ENCODE assay signal across 9 cellular contexts in genomic region chr13:51895906-51896888, GRCh38. TPM values are rescaled to one million over a fixed set of nuclear protein-coding genes. Genes with fewer than 3 reads are reported as not detected.
DNase-seq lines count a peak whose midpoint lies in the region; ATAC-seq and TF ChIP-seq lines count a peak whose summit lies in the region.
"Had no signal": no experiment of that assay in that cellular context is flagged by ENCODE, and none has a peak within 500 bp of the region (broad histone marks: within the 10 kb centered on the region; RNA-seq: fewer than 3 reads in every experiment).

No MANE protein-coding gene starts in this region.

- no peaks in the 10 kb centered on the region for H3K9me3 ChIP-seq in OCI-LY7 (ENCODE audit: low read length)

- no TSS peak for BruUV-seq in OCI-LY7 (replicated peaks; lab: Mats Ljungman, UMichigan)

- H2AFZ ChIP-seq in OCI-LY7 (ENCODE audit: low read length), result no peak overlapping the region
- H2AFZ ChIP-seq: parathyroid adenoma had no signal

- H3K9me2 ChIP-seq in OCI-LY7 (ENCODE audit: insufficient read depth, low read length), result no peaks in the 10 kb centered on the region

- H3K4me1 ChIP-seq in OCI-LY7 (ENCODE audit: insufficient read depth, low read length, poor library complexity, severe bottlenecking), result no peaks in the 10 kb centered on the region
- H3K4me1 ChIP-seq: parathyroid adenoma had no signal

- ATAC-seq in HG03045 (IDR thresholded peaks at IDR 0.05; ENCODE audit: unreplicated experiment) (peak; percentile 61), left cardiac atrium (peak; percentile 85 to 89)

- no peak overlapping the region for H3K4me3 Mint-ChIP-seq in activated naive CD8-positive, alpha-beta T cell treated with anti-CD3 and anti-CD28 coated beads for 36 hours

- POLR2A ChIA-PET in OCI-LY7 (lab: Charles Lee), result interaction anchor here (0.5 kb wide), 1 partner anchor 451 kb away, joined by 5 read pairs; no protein-coding TSS in a partner anchor

- peak; percentile 87 for TF ChIP-seq CTCF in OCI-LY7 (conservative IDR thresholded peaks at IDR 0.05; ENCODE audit: low read length)
- peak; percentile 95 for TF ChIP-seq CTCF in retinal pigment epithelial cell (conservative IDR thresholded peaks at IDR 0.05; ENCODE audit: low read depth, low read length)

- no peaks in the 10 kb centered on the region for H3K4me1 Mint-ChIP-seq in activated naive CD8-positive, alpha-beta T cell treated with anti-CD3 and anti-CD28 coated beads for 36 hours

- peak; percentile 49 for DNase-seq in 8988T
- peak; percentile 88 for DNase-seq in GM03348 (ENCODE audit: low spot score)
- peak; percentile 61 for DNase-seq in OCI-LY7 (ENCODE audit: low spot score)
- DNase-seq in activated naive CD8-positive, alpha-beta T cell treated with anti-CD3 and anti-CD28 coated beads for 36 hours, result peak; percentile 33
- DNase-seq in left cardiac atrium, result peak; percentile 48
- DNase-seq in retinal pigment epithelial cell (ENCODE audit: low read depth), result no peak
- no peak for DNase-seq in T1000 (lab: John Stamatoyannopoulos, UW)

- H3K79me2 ChIP-seq in OCI-LY7 (ENCODE audit: insufficient read depth, low read depth, low read length), result no peaks in the 10 kb centered on the region
- H3K79me2 ChIP-seq: parathyroid adenoma had no signal

- H3K4me3 ChIP-seq in OCI-LY7 (ENCODE audit: low read depth, low read length, poor library complexity, severe bottlenecking) (no peak overlapping the region), retinal pigment epithelial cell (ENCODE audit: low read length) (no peak overlapping the region)

- no peaks in the 10 kb centered on the region for H3K36me3 Mint-ChIP-seq in activated naive CD8-positive, alpha-beta T cell treated with anti-CD3 and anti-CD28 coated beads for 36 hours

- no peaks in the 10 kb centered on the region for H3K9me3 Mint-ChIP-seq in activated naive CD8-positive, alpha-beta T cell treated with anti-CD3 and anti-CD28 coated beads for 36 hours

- peaks cover 3% of the 10 kb centered on the region for H3K27me3 Mint-ChIP-seq in activated naive CD8-positive, alpha-beta T cell treated with anti-CD3 and anti-CD28 coated beads for 36 hours

- intact Hi-C loops in OCI-LY7 (cut with micrococcal nuclease; ENCODE audit: unreplicated experiment), result loop anchor here (2.0 kb wide), 2 partner anchors 231 to 305 kb away; no protein-coding TSS in a partner anchor
- intact Hi-C loops in left cardiac atrium (cut with DNase I), result loop anchor here (2.0 to 10.0 kb wide), 3 partner anchors 109 to 231 kb away; partner anchors contain the start of gene NEK5 (in 1 of the 2)

- no peak overlapping the region for H3K4me2 ChIP-seq in OCI-LY7 (ENCODE audit: low read length)

- H3K27ac ChIP-seq in OCI-LY7 (ENCODE audit: low read depth, low read length, poor library complexity, severe bottlenecking), result no peak overlapping the region
- H3K27ac ChIP-seq: parathyroid adenoma had no signal

- CTCF ChIA-PET in OCI-LY7 (lab: Charles Lee; ENCODE audit: unreplicated experiment), result no interaction called here

- H3K36me3 ChIP-seq in OCI-LY7 (ENCODE audit: insufficient read depth, low read length), result no peaks in the 10 kb centered on the region

- no peaks in the 10 kb centered on the region for H4K20me1 ChIP-seq in OCI-LY7 (ENCODE audit: insufficient read depth, low read length)

- H3K27ac Mint-ChIP-seq in activated naive CD8-positive, alpha-beta T cell treated with anti-CD3 and anti-CD28 coated beads for 36 hours, result no peak overlapping the region

RNA-seq across cellular contexts. Expression of gene CCDC70, which starts 34.4 kb away (rescaled TPM):
- total RNA-seq in OCI-LY7 (2014; rRNA removed; shearing (Covaris generic)), result not detected in 2 replicates
- total RNA-seq in OCI-LY7 (2022) (not detected in 2 replicates), left cardiac atrium (not detected)
- total RNA-seq in activated naive CD8-positive, alpha-beta T cell treated with anti-CD3 and anti-CD28 coated beads for 36 hours, result under 1 TPM; 0.19 to 0.56 TPM

RNA-seq across cellular contexts. Expression of gene TMEM272, which starts 51.2 kb away (rescaled TPM):
- total RNA-seq in OCI-LY7 (2014; rRNA removed; shearing (Covaris generic)), result 0.41 and 0.75 TPM in 2 replicates
- total RNA-seq in OCI-LY7 (2022) (0.46 and 0.90 TPM in 2 replicates), left cardiac atrium (1 to 10 TPM in 1 of 2 donors, under 1 TPM in 1; 0.68 to 1.4 TPM)
- total RNA-seq in activated naive CD8-positive, alpha-beta T cell treated with anti-CD3 and anti-CD28 coated beads for 36 hours, result 1 to 10 TPM; 1.5 to 1.6 TPM

Comparison
In these comparisons a context has a peak if more than half of its experiments do, and no peak if none do; other contexts are left out.
1. DNase-seq: peak in 8988T (single experiment), GM03348 (single experiment), OCI-LY7 (single experiment), activated naive CD8-positive, alpha-beta T cell treated with anti-CD3 and anti-CD28 coated beads for 36 hours (single experiment) and left cardiac atrium (single experiment); none in retinal pigment epithelial cell (single experiment) and T1000 (single experiment).